1 cellular context compared by ENCODE assay signal in genomic region chr1:109252893-109253802, GRCh38.
TF ChIP-seq lines count a peak whose summit lies in the region.

No MANE protein-coding gene starts in this region.

TF ChIP-seq in IMR-90, 13 proteins besides CTCF, POLR2A, EP300 and RAD21:
- TF ChIP-seq ELK1 (IDR thresholded peaks at IDR 0.05; ENCODE audit: borderline replicate concordance, low read depth, low read length) (no peak), MAZ (IDR thresholded peaks at IDR 0.05; ENCODE audit: borderline replicate concordance, low read depth, low read length) (no peak), CHD1 (IDR thresholded peaks at IDR 0.05; ENCODE audit: low read depth, low read length) (no peak), RFX5 (IDR thresholded peaks at IDR 0.05; ENCODE audit: low read depth, low read length) (no peak), FOS (IDR thresholded peaks at IDR 0.05; ENCODE audit: low read depth, low read length) (no peak), NFE2L2 (IDR thresholded peaks at IDR 0.05; ENCODE audit: low read depth, low read length) (no peak), MXI1 (IDR thresholded peaks at IDR 0.05; ENCODE audit: borderline replicate concordance, low read depth, low read length) (no peak), SMC3 (IDR thresholded peaks at IDR 0.05; ENCODE audit: low read depth, low read length) (no peak), MAFK (IDR thresholded peaks at IDR 0.05; ENCODE audit: low read depth, low read length) (no peak), CEBPB (IDR thresholded peaks at IDR 0.05; ENCODE audit: low read depth, low read length) (no peak), USF2 (IDR thresholded peaks at IDR 0.05; ENCODE audit: low read depth, low read length) (no peak), RCOR1 (IDR thresholded peaks at IDR 0.05; ENCODE audit: insufficient replicate concordance, low read length) (no peak), BHLHE40 (IDR thresholded peaks at IDR 0.05; ENCODE audit: low read depth, low read length) (no peak)
